18 cellular contexts compared by ENCODE assay signal in genomic region chr15:85498471-85498870, GRCh38.
"Had no signal": no experiment of that assay in that cellular context is flagged by ENCODE, and none has a peak within 500 bp of the region (broad histone marks: within the 10 kb centered on the region; RNA-seq: fewer than 3 reads in every experiment).

No MANE protein-coding gene starts in this region.

- H3K27ac ChIP-seq: brain microvascular endothelial cell, colonic mucosa, parathyroid adenoma, tibial nerve had no signal

- ATAC-seq: gastrocnemius medialis; natural killer cell; stimulated activated naive CD8-positive, alpha-beta T cell treated with anti-CD3 and anti-CD28 coated beads, Interleukin-15, Interleukin-2, amounts not matched to agents 100 U/mL and 50 U/mL, for 24 hours had no signal

- H3K4me3 Mint-ChIP-seq: central memory CD8-positive, alpha-beta T cell; natural killer cell had no signal

- DNase-seq: activated CD4-positive, alpha-beta T cell treated with anti-CD3 and anti-CD28 coated beads for 1 hour; activated CD8-positive, alpha-beta memory T cell treated with anti-CD3 and anti-CD28 coated beads for 24 hours; activated CD8-positive, alpha-beta memory T cell treated with anti-CD3 and anti-CD28 coated beads, Interleukin-2, amount 50 U/mL, for 48 hours; activated effector memory CD4-positive, alpha-beta T cell treated with Interleukin-2 at 50 U/mL for 16 hours; activated naive CD4-positive, alpha-beta T cell treated with anti-CD3 and anti-CD28 coated beads, Interleukin-2, amount 50 U/mL, for 16 hours; activated T-cell treated with anti-CD3 and anti-CD28 coated beads, Interleukin-2, amount 50 U/mL, for 48 hours; aorta; brain microvascular endothelial cell; colonic mucosa; erythroblast; gastrocnemius medialis; natural killer cell; stimulated activated naive CD8-positive, alpha-beta T cell treated with anti-CD3 and anti-CD28 coated beads, Interleukin-15, Interleukin-2, amounts not matched to agents 100 U/mL and 50 U/mL, for 24 hours; substantia nigra; uterus had no signal

- H3K4me3 ChIP-seq: colonic mucosa, gastrocnemius medialis, tibial nerve, uterus had no signal

- H3K4me1 ChIP-seq: colonic mucosa, parathyroid adenoma had no signal

- H3K27me3 ChIP-seq: brain microvascular endothelial cell, colonic mucosa, gastrocnemius medialis, tibial nerve, uterus had no signal

- H3K36me3 Mint-ChIP-seq: natural killer cell had no signal

- H3K9me3 Mint-ChIP-seq: central memory CD8-positive, alpha-beta T cell; natural killer cell had no signal

- H2AFZ ChIP-seq: parathyroid adenoma had no signal

- H3K27me3 Mint-ChIP-seq: central memory CD8-positive, alpha-beta T cell had no signal

- H3K36me3 ChIP-seq: brain microvascular endothelial cell, colonic mucosa, gastrocnemius medialis, tibial nerve, uterus had no signal
